ENCODE assay signal across 18 cellular contexts in genomic region chr4:10180603-10180926, GRCh38.
DNase-seq lines count a peak whose midpoint lies in the region; ATAC-seq, FAIRE-seq and TF ChIP-seq lines count a peak whose summit lies in the region.
"Had no signal": no experiment of that assay in that cellular context is flagged by ENCODE, and none has a peak within 500 bp of the region (broad histone marks: within the 10 kb centered on the region; RNA-seq: fewer than 3 reads in every experiment).

No MANE protein-coding gene starts in this region.

- peak overlapping the region; percentile 42 to 88 (median 67) for H3K4me2 ChIP-seq in BLaER1 treated with 17β-estradiol and CSF1 and Interleukin-3, amounts not matched to agents 10 nM and 100 nM
- H3K4me2 ChIP-seq in keratinocyte (ENCODE audit: control insufficient read depth, extremely low read depth, insufficient read depth, low read depth, low read length) (no peak overlapping the region), PC-9 (no peak overlapping the region)

- BruUV-seq in PC-9 (replicated peaks; lab: Mats Ljungman, UMichigan), result no TSS peak

- no peaks in the 10 kb centered on the region for H3F3A ChIP-seq in PC-9 (ENCODE audit: insufficient read depth, low read depth)

- no peaks in the 10 kb centered on the region for H4K20me1 ChIP-seq in BLaER1 treated with 17β-estradiol and CSF1 and Interleukin-3, amounts not matched to agents 10 nM and 100 nM
- H4K20me1 ChIP-seq in keratinocyte (ENCODE audit: control insufficient read depth, extremely low read depth, insufficient read depth, low read length), result no peaks in the 10 kb centered on the region
- no peaks in the 10 kb centered on the region for H4K20me1 ChIP-seq in PC-9 (ENCODE audit: insufficient read depth)

- peak; percentile 16 for ATAC-seq in GM21390 (IDR thresholded peaks at IDR 0.05; ENCODE audit: unreplicated experiment)
- no peak for ATAC-seq in GM18870 (IDR thresholded peaks at IDR 0.05; ENCODE audit: unreplicated experiment)
- no peak for ATAC-seq in upper lobe of right lung
- no peak for ATAC-seq in HG03108 (IDR thresholded peaks at IDR 0.05; ENCODE audit: unreplicated experiment)

- H3K9me2 ChIP-seq in PC-9 (ENCODE audit: insufficient read depth), result no peaks in the 10 kb centered on the region

- no peak for DNase-seq in T-helper 2 cell treated with Interferon-gamma antibody and Interleukin-4, amounts not matched to agents 5 μg/mL and 100 μg/mL, for 36 hours (ENCODE audit: low spot score)
- DNase-seq in keratinocyte (ENCODE audit: low read depth, low spot score), result no peak
- no peak for DNase-seq in upper lobe of right lung
- no peak for DNase-seq in PC-9
- DNase-seq: activated CD8-positive, alpha-beta memory T cell treated with anti-CD3 and anti-CD28 coated beads, Interleukin-2, amount 50 U/mL, for 48 hours; amniotic stem cell; BE2C; naive B cell; NCI-H187 treated with DMSO at 0.1 percent for 48 hours; NCI-H526; RPMI8226 had no signal

- peaks cover 12 to 52% (median 42%) of the 10 kb centered on the region in 10 experiments for H3K4me1 ChIP-seq in BLaER1 treated with 17β-estradiol and CSF1 and Interleukin-3, amounts not matched to agents 10 nM and 100 nM
- H3K4me1 ChIP-seq in keratinocyte (ENCODE audit: control insufficient read depth, extremely low read depth, insufficient read depth, low read length), result peaks cover 20% of the 10 kb centered on the region
- H3K4me1 ChIP-seq in upper lobe of right lung, result no peaks in the 10 kb centered on the region
- H3K4me1 ChIP-seq in PC-9 (replicated peaks; ENCODE audit: insufficient read depth), result no peaks in the 10 kb centered on the region
- H3K4me1 ChIP-seq: BE2C had no signal

- H3K4me3 Mint-ChIP-seq in T-helper 2 cell treated with Interferon-gamma antibody and Interleukin-4, amounts not matched to agents 5 μg/mL and 100 μg/mL, for 36 hours, result peak overlapping the region; percentile 65
- H3K4me3 Mint-ChIP-seq: IgD-negative memory B cell had no signal

- H3K27me3 ChIP-seq in BLaER1 treated with 17β-estradiol and CSF1 and Interleukin-3, amounts not matched to agents 10 nM and 100 nM, result no peaks in the 10 kb centered on the region
- H3K27me3 ChIP-seq in keratinocyte (ENCODE audit: control insufficient read depth, extremely low read depth, insufficient read depth, low read length) (no peaks in the 10 kb centered on the region), upper lobe of right lung (no peaks in the 10 kb centered on the region), PC-9 (ENCODE audit: insufficient read depth, low read depth) (no peaks in the 10 kb centered on the region)
- H3K27me3 ChIP-seq: BE2C had no signal

- peak overlapping the region in 7 of 11 experiments; percentile 20 to 64 (median 55); a peak in 9 of 22 replicates for H3K9ac ChIP-seq in BLaER1 treated with 17β-estradiol and CSF1 and Interleukin-3, amounts not matched to agents 10 nM and 100 nM
- H3K9ac ChIP-seq in keratinocyte (ENCODE audit: control insufficient read depth, extremely low read depth, insufficient read depth, low read length), result no peak overlapping the region

- H3K36me3 ChIP-seq in BLaER1 treated with 17β-estradiol and CSF1 and Interleukin-3, amounts not matched to agents 10 nM and 100 nM, result no peaks in the 10 kb centered on the region
- no peaks in the 10 kb centered on the region for H3K36me3 ChIP-seq in keratinocyte (ENCODE audit: control insufficient read depth in 2 of 2, extremely low read depth in 1 of 2, insufficient read depth in 2 of 2, low read length in 2 of 2)
- no peaks in the 10 kb centered on the region for H3K36me3 ChIP-seq in upper lobe of right lung
- H3K36me3 ChIP-seq in PC-9 (ENCODE audit: low read depth), result no peaks in the 10 kb centered on the region
- H3K36me3 ChIP-seq: BE2C had no signal

- no peak overlapping the region; a peak in 1 of 20 replicates for H3K4me3 ChIP-seq in BLaER1 treated with 17β-estradiol and CSF1 and Interleukin-3, amounts not matched to agents 10 nM and 100 nM
- H3K4me3 ChIP-seq in keratinocyte (ENCODE audit: control insufficient read depth in 2 of 3, extremely low read depth in 1 of 3, insufficient read depth in 2 of 3, low read depth in 1 of 3, low read length in 3 of 3), result no peak overlapping the region
- no peak overlapping the region for H3K4me3 ChIP-seq in upper lobe of right lung
- no peak overlapping the region for H3K4me3 ChIP-seq in PC-9
- H3K4me3 ChIP-seq: coronary artery had no signal

- dilution Hi-C loops in keratinocyte (cut with MboI; ENCODE audit: extremely low pct_ligation_motif_present, low sequenced_read_pairs), result loop anchor here (25.0 kb wide), 1 partner anchor 232 kb away; no protein-coding TSS in a partner anchor

- peaks cover 42% of the 10 kb centered on the region for H3K4me1 Mint-ChIP-seq in T-helper 2 cell treated with Interferon-gamma antibody and Interleukin-4, amounts not matched to agents 5 μg/mL and 100 μg/mL, for 36 hours (ENCODE audit: low read depth)

- H3K27ac Mint-ChIP-seq in T-helper 2 cell treated with Interferon-gamma antibody and Interleukin-4, amounts not matched to agents 5 μg/mL and 100 μg/mL, for 36 hours, result peak overlapping the region; percentile 90
- H3K27ac Mint-ChIP-seq: IgD-negative memory B cell, naive B cell had no signal

- CTCF ChIA-PET in PC-9 (lab: Charles Lee), result no interaction called here

- H3K9me3 Mint-ChIP-seq in T-helper 2 cell treated with Interferon-gamma antibody and Interleukin-4, amounts not matched to agents 5 μg/mL and 100 μg/mL, for 36 hours, result peaks cover 29% of the 10 kb centered on the region
- H3K9me3 Mint-ChIP-seq: IgD-negative memory B cell had no signal

- H3K36me3 Mint-ChIP-seq in T-helper 2 cell treated with Interferon-gamma antibody and Interleukin-4, amounts not matched to agents 5 μg/mL and 100 μg/mL, for 36 hours (ENCODE audit: low read depth), result peaks cover 16% of the 10 kb centered on the region
- H3K36me3 Mint-ChIP-seq: IgD-negative memory B cell, naive B cell had no signal

- peak; percentile 32 for FAIRE-seq in keratinocyte (lab: Jason Lieb, UNC)
- FAIRE-seq: GM12891 had no signal

- H3K27me3 Mint-ChIP-seq in T-helper 2 cell treated with Interferon-gamma antibody and Interleukin-4, amounts not matched to agents 5 μg/mL and 100 μg/mL, for 36 hours (ENCODE audit: low read depth), result no peaks in the 10 kb centered on the region

- H2AFZ ChIP-seq in keratinocyte (ENCODE audit: control insufficient read depth, low read length) (no peak overlapping the region), PC-9 (no peak overlapping the region)

- no peak for TF ChIP-seq CTCF in keratinocyte (optimal IDR thresholded peaks at IDR 0.05 in 1 of 3, IDR thresholded peaks at IDR 0.05 in 1 of 3, conservative IDR thresholded peaks at IDR 0.05 in 1 of 3; ENCODE audit: extremely low read depth in 1 of 3, insufficient read depth in 2 of 3, low read length in 3 of 3)
- no peak for TF ChIP-seq CTCF in upper lobe of right lung (IDR thresholded peaks at IDR 0.05)
- no peak for TF ChIP-seq CTCF in PC-9 (conservative IDR thresholded peaks at IDR 0.05)

- peak overlapping the region; percentile 22 to 87 (median 75); a peak in 20 of 22 replicates for H3K27ac ChIP-seq in BLaER1 treated with 17β-estradiol and CSF1 and Interleukin-3, amounts not matched to agents 10 nM and 100 nM
- H3K27ac ChIP-seq in keratinocyte (ENCODE audit: control insufficient read depth, insufficient read depth, low read length) (no peak overlapping the region), upper lobe of right lung (no peak overlapping the region), PC-9 (no peak overlapping the region)
- H3K27ac ChIP-seq: coronary artery had no signal

- H3K9me3 ChIP-seq in BLaER1 treated with 17β-estradiol and CSF1 and Interleukin-3, amounts not matched to agents 10 nM and 100 nM (replicated peaks in 1 of 11), result peaks cover 0 to 17% (median 0%) of the 10 kb centered on the region in 11 experiments; a peak in 3 of 22 replicates
- no peaks in the 10 kb centered on the region for H3K9me3 ChIP-seq in keratinocyte (ENCODE audit: control insufficient read depth, low read depth, low read length)
- no peaks in the 10 kb centered on the region for H3K9me3 ChIP-seq in upper lobe of right lung
- no peaks in the 10 kb centered on the region for H3K9me3 ChIP-seq in PC-9 (ENCODE audit: insufficient read depth, low read depth)
- H3K9me3 ChIP-seq: BE2C had no signal

- H3K9me1 ChIP-seq in keratinocyte (ENCODE audit: control insufficient read depth, extremely low read depth, insufficient read depth, low read length), result no peaks in the 10 kb centered on the region

- POLR2A ChIA-PET in PC-9 (lab: Charles Lee; ENCODE audit: unreplicated experiment), result no interaction called here

- H3K79me2 ChIP-seq in keratinocyte (ENCODE audit: control insufficient read depth, insufficient read depth, low read length) (no peaks in the 10 kb centered on the region), PC-9 (ENCODE audit: low read depth) (no peaks in the 10 kb centered on the region)

- intact Hi-C loops in upper lobe of right lung (cut with DNase I), result no loop called here
- intact Hi-C loops in PC-9 (cut with micrococcal nuclease; ENCODE audit: unreplicated experiment), result no loop called here

Comparison
In these comparisons a context has a peak if more than half of its experiments do, and no peak if none do; other contexts are left out.
1. H3K27ac ChIP-seq: peak in BLaER1 treated with 17β-estradiol and CSF1 and Interleukin-3, amounts not matched to agents 10 nM and 100 nM (11 of 11); none in keratinocyte (single experiment), upper lobe of right lung (single experiment) and PC-9 (single experiment).
2. H3K4me2 ChIP-seq: peak in BLaER1 treated with 17β-estradiol and CSF1 and Interleukin-3, amounts not matched to agents 10 nM and 100 nM (11 of 11); none in keratinocyte (single experiment) and PC-9 (single experiment).